In the genomic region with DNA sequence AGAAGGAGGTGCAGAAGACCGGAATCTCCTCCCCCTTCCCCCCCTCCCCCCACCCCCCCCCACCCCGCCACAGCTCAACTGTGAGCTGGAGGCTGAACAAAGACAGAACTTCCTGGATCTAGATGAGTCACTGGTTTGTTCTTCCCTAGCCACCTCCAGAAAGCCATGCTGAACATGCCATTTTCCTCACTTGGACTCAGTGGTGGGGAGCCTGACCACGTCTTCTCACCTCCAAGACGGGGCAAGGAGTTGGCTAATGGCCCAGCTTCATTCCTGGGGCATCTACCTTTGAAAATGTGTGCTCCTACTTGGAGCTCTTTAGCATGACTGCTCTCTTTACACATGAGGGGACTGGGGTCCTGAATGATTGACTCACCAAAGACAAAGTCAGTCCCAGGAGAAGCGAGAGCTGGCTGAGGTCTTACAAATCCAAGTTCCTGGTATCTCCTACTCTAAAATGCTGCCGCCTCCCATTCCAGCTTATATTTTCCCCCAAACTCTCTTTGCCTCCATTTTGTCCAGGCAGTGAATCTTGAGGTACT, we compare ENCODE assay signal across 7 cellular contexts. TPM values are rescaled to one million over a fixed set of nuclear protein-coding genes. Genes with fewer than 3 reads are reported as not detected.
A peak's percentile ranks its signal among the peaks of the same experiment; 100 is the strongest.
DNase-seq lines count a peak whose midpoint lies in the region; ATAC-seq, FAIRE-seq and TF ChIP-seq lines count a peak whose summit lies in the region.

No MANE protein-coding gene starts in this region.

- FAIRE-seq in RCC 7860 (lab: Jason Lieb, UNC), result peak; percentile 45

- intact Hi-C loops in transverse colon (cut with DNase I; ENCODE audit: low total_unique reads), result no loop called here

- TF ChIP-seq CTCF in HFF-Myc (IDR thresholded peaks at IDR 0.05; ENCODE audit: low read depth, low read length, missing control alignments), result no peak
- no peak for TF ChIP-seq CTCF in foreskin keratinocyte (conservative IDR thresholded peaks at IDR 0.05)
- no peak for TF ChIP-seq CTCF in transverse colon (IDR thresholded peaks at IDR 0.05)

- in situ Hi-C loops in transverse colon (cut with MboI; ENCODE audit: low pct_ligation_motif_present in 1 of 4, low pct_unique_long_range_greater_than_20kb in 1 of 4, low sequenced_read_pairs in 3 of 4), result no loop called here

- no peak for TF ChIP-seq EP300 in transverse colon (IDR thresholded peaks at IDR 0.05; ENCODE audit: low read depth)

- TF ChIP-seq POLR2A in transverse colon (IDR thresholded peaks at IDR 0.05), result no peak

- H3K27me3 ChIP-seq in foreskin keratinocyte (no peaks in the 10 kb centered on the region), transverse colon (no peaks in the 10 kb centered on the region)

- ATAC-seq in foreskin keratinocyte, result peak; percentile 93
- ATAC-seq in HG02678 (IDR thresholded peaks at IDR 0.05; ENCODE audit: unreplicated experiment), result no peak

- 45 to 100% methylated on average over 2 to 6 of the region's 6 CpGs for WGBS in transverse colon (ENCODE audit: low coverage in 1 of 2), 2 donors

- H3K36me3 ChIP-seq in transverse colon, result no peaks in the 10 kb centered on the region

- no peaks in the 10 kb centered on the region for H3K9me3 ChIP-seq in transverse colon

- DNase-seq in HFF-Myc (ENCODE audit: extremely low read depth, low read depth) (peak; percentile 47), RCC 7860 (ENCODE audit: low spot score) (peak; percentile 89), foreskin keratinocyte (peak; percentile 60 to 81), transverse colon (no peak), NCI-H146 (lab: John Stamatoyannopoulos, UW) (no peak)
- DNase-seq in activated T-cell treated with anti-CD3 and anti-CD28 coated beads, Interleukin-2, amount 50 U/mL, for 48 hours, result no peak

- H3K4me3 ChIP-seq in HFF-Myc (replicated peaks; ENCODE audit: low read depth, low read length) (no peak overlapping the region), transverse colon (no peak overlapping the region)

- H3K27ac ChIP-seq in foreskin keratinocyte (peak overlapping the region; percentile 57), transverse colon (peak overlapping the region in 3 of 4 donors; percentile 48 to 76 (median 60))

- H3K4me1 ChIP-seq in foreskin keratinocyte (peaks cover 12% of the 10 kb centered on the region), transverse colon (peaks cover 0 to 20% (median 13%) of the 10 kb centered on the region in 4 donors)

RNA-seq across cellular contexts. Expression of a gene that starts 22.6 kb away (rescaled TPM):
- total RNA-seq in foreskin keratinocyte, result 3.6 and 4.3 TPM in 2 replicates
- polyA plus RNA-seq in foreskin keratinocyte, result 0.95 and 1.3 TPM in 2 replicates
- total RNA-seq in transverse colon, result 100 to 1,000 TPM in 3 of 4 donors, 10 to 100 TPM in 1; 70.3 to 150 (median 141) TPM

Comparison
In these comparisons a context has a peak if more than half of its experiments do, and no peak if none do; other contexts are left out.
1. DNase-seq: peak in HFF-Myc (single experiment), RCC 7860 (single experiment) and foreskin keratinocyte (2 of 2); none in transverse colon (single experiment), NCI-H146 (single experiment) and activated T-cell treated with anti-CD3 and anti-CD28 coated beads, Interleukin-2, amount 50 U/mL, for 48 hours (0 of 2).
2. RNA of a gene that starts 22.6 kb away (total RNA-seq): 70.3 to 150 TPM in transverse colon; 3.6 to 4.3 TPM in foreskin keratinocyte; every median in the first group is over 10 times any median in the second.